In the genomic region with DNA sequence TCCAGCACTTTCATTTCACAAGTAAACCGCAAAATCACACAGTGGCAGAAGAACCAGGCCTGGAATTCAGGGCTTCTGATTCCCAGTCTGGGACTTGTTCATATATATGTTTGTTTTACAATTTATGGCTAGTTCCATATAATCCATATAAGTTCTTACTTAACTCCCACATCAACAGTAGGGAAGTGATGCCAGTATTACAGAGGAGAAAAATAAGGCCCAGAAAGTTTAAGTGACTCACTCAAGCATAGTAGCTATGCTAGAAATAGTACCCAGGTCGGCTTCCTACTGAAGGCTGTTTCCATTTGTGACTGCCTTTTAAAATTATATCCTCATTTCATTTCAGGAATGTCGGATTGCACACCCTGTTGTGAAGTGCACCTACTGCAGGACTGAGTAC, we compare ENCODE assay signal across 9 cellular contexts. TPM values are rescaled to one million over a fixed set of nuclear protein-coding genes. Genes with fewer than 3 reads are reported as not detected.
DNase-seq lines count a peak whose midpoint lies in the region; ATAC-seq and TF ChIP-seq lines count a peak whose summit lies in the region.
"Had no signal": no experiment of that assay in that cellular context is flagged by ENCODE, and none has a peak within 500 bp of the region (broad histone marks: within the 10 kb centered on the region; RNA-seq: fewer than 3 reads in every experiment).

No MANE protein-coding gene starts in this region.

- peaks cover 40% of the 10 kb centered on the region for H3K36me3 ChIP-seq in lower lobe of right lung

- no peak overlapping the region for H3K27ac Mint-ChIP-seq in activated T-helper 1 cell treated with anti-CD3 and anti-CD28 coated beads, Interleukin-12 subunit alpha, Interleukin-12 subunit beta, Interleukin-2, Interleukin-4 antibody, amounts not matched to agents 30 ng/mL and 10 ng/mL and 1 ng/mL, durations not matched to agents 14 hours and 24 hours and 36 hours

- H3K4me3 Mint-ChIP-seq in activated T-helper 1 cell treated with anti-CD3 and anti-CD28 coated beads, Interleukin-12 subunit alpha, Interleukin-12 subunit beta, Interleukin-2, Interleukin-4 antibody, amounts not matched to agents 30 ng/mL and 10 ng/mL and 1 ng/mL, durations not matched to agents 14 hours and 24 hours and 36 hours: peak overlapping the region; percentile 86

- intact Hi-C loops in activated T-helper 1 cell treated with anti-CD3 and anti-CD28 coated beads, Interleukin-12 subunit alpha, Interleukin-12 subunit beta, Interleukin-2, Interleukin-4 antibody, amounts not matched to agents 30 ng/mL and 10 ng/mL and 1 ng/mL, durations not matched to agents 14 hours and 24 hours and 36 hours (cut with micrococcal nuclease): loop anchor here (10.0 kb wide), 1 partner anchor 492 kb away; a partner anchor contains a TSS
- intact Hi-C loops in lower lobe of right lung (cut with DNase I): no loop called here

- DNase-seq in AG08396 (ENCODE audit: low spot score) (peak; percentile 31), HFF-Myc (ENCODE audit: extremely low read depth, low read depth) (no peak), lower lobe of right lung (no peak), Ammon's horn (ENCODE audit: low spot score) (no peak)
- no peak for DNase-seq in activated T-helper 1 cell treated with anti-CD3 and anti-CD28 coated beads, Interleukin-12 subunit alpha, Interleukin-12 subunit beta, Interleukin-2, Interleukin-4 antibody, amounts not matched to agents 30 ng/mL and 10 ng/mL and 1 ng/mL, durations not matched to agents 14 hours and 24 hours and 36 hours (ENCODE audit: low spot score)
- no peak for DNase-seq in activated CD4-positive, alpha-beta T cell treated with anti-CD3 and anti-CD28 coated beads for 48 hours
- DNase-seq: cerebellar nuclear complex had no signal

- no peaks in the 10 kb centered on the region for H3K9me3 ChIP-seq in lower lobe of right lung

- H3K27me3 Mint-ChIP-seq in activated T-helper 1 cell treated with anti-CD3 and anti-CD28 coated beads, Interleukin-12 subunit alpha, Interleukin-12 subunit beta, Interleukin-2, Interleukin-4 antibody, amounts not matched to agents 30 ng/mL and 10 ng/mL and 1 ng/mL, durations not matched to agents 14 hours and 24 hours and 36 hours (ENCODE audit: insufficient read depth): no peaks in the 10 kb centered on the region

- H3K4me1 ChIP-seq in lower lobe of right lung: peaks cover 15% of the 10 kb centered on the region

- H3K27me3 ChIP-seq in lower lobe of right lung (ENCODE audit: low read depth): no peaks in the 10 kb centered on the region

- peaks cover 16% of the 10 kb centered on the region for H3K36me3 Mint-ChIP-seq in activated T-helper 1 cell treated with anti-CD3 and anti-CD28 coated beads, Interleukin-12 subunit alpha, Interleukin-12 subunit beta, Interleukin-2, Interleukin-4 antibody, amounts not matched to agents 30 ng/mL and 10 ng/mL and 1 ng/mL, durations not matched to agents 14 hours and 24 hours and 36 hours (ENCODE audit: low read depth)

- H3K4me1 Mint-ChIP-seq in activated T-helper 1 cell treated with anti-CD3 and anti-CD28 coated beads, Interleukin-12 subunit alpha, Interleukin-12 subunit beta, Interleukin-2, Interleukin-4 antibody, amounts not matched to agents 30 ng/mL and 10 ng/mL and 1 ng/mL, durations not matched to agents 14 hours and 24 hours and 36 hours (ENCODE audit: low read depth): peaks cover 29% of the 10 kb centered on the region

- H3K9me3 Mint-ChIP-seq in activated T-helper 1 cell treated with anti-CD3 and anti-CD28 coated beads, Interleukin-12 subunit alpha, Interleukin-12 subunit beta, Interleukin-2, Interleukin-4 antibody, amounts not matched to agents 30 ng/mL and 10 ng/mL and 1 ng/mL, durations not matched to agents 14 hours and 24 hours and 36 hours: no peaks in the 10 kb centered on the region

- no peak overlapping the region for H3K27ac ChIP-seq in lower lobe of right lung

- H3K4me3 ChIP-seq in HFF-Myc (replicated peaks; ENCODE audit: low read depth, low read length): peak overlapping the region; percentile 81
- peak overlapping the region; percentile 74 for H3K4me3 ChIP-seq in lower lobe of right lung

- no peak for ATAC-seq in lower lobe of right lung
- ATAC-seq in HG02870 (IDR thresholded peaks at IDR 0.05; ENCODE audit: unreplicated experiment): no peak
- ATAC-seq in GM19397 (IDR thresholded peaks at IDR 0.05; ENCODE audit: unreplicated experiment): no peak

- TF ChIP-seq CTCF in HFF-Myc (IDR thresholded peaks at IDR 0.05; ENCODE audit: low read depth, low read length, missing control alignments): no peak
- TF ChIP-seq CTCF in lower lobe of right lung (IDR thresholded peaks at IDR 0.05): no peak

RNA-seq across cellular contexts. Expression of a gene that starts 1.4 kb away (rescaled TPM):
- total RNA-seq in activated T-helper 1 cell treated with anti-CD3 and anti-CD28 coated beads, Interleukin-12 subunit alpha, Interleukin-12 subunit beta, Interleukin-2, Interleukin-4 antibody, amounts not matched to agents 30 ng/mL and 10 ng/mL and 1 ng/mL, durations not matched to agents 14 hours and 24 hours and 36 hours: 9.9 and 13.1 TPM in 2 replicates
- total RNA-seq in lower lobe of right lung: 18.0 TPM

RNA-seq across cellular contexts. Expression of a gene that starts 45.9 kb away (rescaled TPM):
- total RNA-seq in activated T-helper 1 cell treated with anti-CD3 and anti-CD28 coated beads, Interleukin-12 subunit alpha, Interleukin-12 subunit beta, Interleukin-2, Interleukin-4 antibody, amounts not matched to agents 30 ng/mL and 10 ng/mL and 1 ng/mL, durations not matched to agents 14 hours and 24 hours and 36 hours: 22.0 and 23.9 TPM in 2 replicates
- total RNA-seq in lower lobe of right lung: 91.0 TPM

RNA-seq across cellular contexts. Expression of a gene that starts 55.1 kb away (rescaled TPM):
- total RNA-seq in activated T-helper 1 cell treated with anti-CD3 and anti-CD28 coated beads, Interleukin-12 subunit alpha, Interleukin-12 subunit beta, Interleukin-2, Interleukin-4 antibody, amounts not matched to agents 30 ng/mL and 10 ng/mL and 1 ng/mL, durations not matched to agents 14 hours and 24 hours and 36 hours: 71.7 and 85.6 TPM in 2 replicates
- total RNA-seq in lower lobe of right lung: 211 TPM
